In the genomic region with DNA sequence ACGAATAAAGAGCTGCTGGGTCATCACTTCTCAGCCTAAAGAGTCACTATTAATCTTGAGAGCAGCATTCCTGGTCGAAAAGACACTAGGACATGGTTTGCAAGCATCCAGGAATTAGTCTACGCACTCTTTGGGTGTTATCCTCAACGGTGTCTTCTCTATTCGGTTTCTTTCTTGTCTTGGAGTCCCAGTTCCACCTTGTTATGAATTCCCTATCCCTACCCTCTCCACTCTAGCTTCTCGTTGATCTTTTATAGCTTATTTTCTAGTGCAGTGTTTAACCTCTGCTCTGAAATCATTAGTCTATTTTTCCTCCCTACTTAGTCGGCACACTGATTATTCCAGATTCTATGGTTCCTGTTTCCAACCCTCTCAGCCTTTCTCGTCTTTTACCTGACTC, we compare ENCODE assay signal across 10 cellular contexts.
"Had no signal": no experiment of that assay in that cellular context is flagged by ENCODE, and none has a peak within 500 bp of the region (broad histone marks: within the 10 kb centered on the region; RNA-seq: fewer than 3 reads in every experiment).

No MANE protein-coding gene starts in this region.

- H3K9me3 ChIP-seq: HAP-1 had no signal

- DNase-seq: H7, HFFc6, KBM-7 had no signal

- ATAC-seq: HCT116, HepG2 had no signal

- H3K4me3 Mint-ChIP-seq: GM23338, HFFc6, IgD-negative memory B cell had no signal

- H3K36me3 Mint-ChIP-seq: IgD-negative memory B cell had no signal

- H3K27ac Mint-ChIP-seq: GM23338, HFFc6, IgD-negative memory B cell had no signal

- H3K9ac ChIP-seq: KMS-11 had no signal

- H3K27me3 Mint-ChIP-seq: IgD-negative memory B cell had no signal

- H3K27ac ChIP-seq: HL-60, KMS-11 had no signal

- H3K4me2 ChIP-seq: KMS-11 had no signal

- H3K36me3 ChIP-seq: HAP-1 had no signal

- FAIRE-seq: HepG2 had no signal

- H3K4me3 ChIP-seq: GM23338, HAP-1 had no signal

- H2AFZ ChIP-seq: GM23338 had no signal

- H3K9me3 Mint-ChIP-seq: GM23338, HFFc6 had no signal

- H3K4me1 Mint-ChIP-seq: IgD-negative memory B cell had no signal
